Comparison of ENCODE assay signal across 9 cellular contexts in the genomic region with DNA sequence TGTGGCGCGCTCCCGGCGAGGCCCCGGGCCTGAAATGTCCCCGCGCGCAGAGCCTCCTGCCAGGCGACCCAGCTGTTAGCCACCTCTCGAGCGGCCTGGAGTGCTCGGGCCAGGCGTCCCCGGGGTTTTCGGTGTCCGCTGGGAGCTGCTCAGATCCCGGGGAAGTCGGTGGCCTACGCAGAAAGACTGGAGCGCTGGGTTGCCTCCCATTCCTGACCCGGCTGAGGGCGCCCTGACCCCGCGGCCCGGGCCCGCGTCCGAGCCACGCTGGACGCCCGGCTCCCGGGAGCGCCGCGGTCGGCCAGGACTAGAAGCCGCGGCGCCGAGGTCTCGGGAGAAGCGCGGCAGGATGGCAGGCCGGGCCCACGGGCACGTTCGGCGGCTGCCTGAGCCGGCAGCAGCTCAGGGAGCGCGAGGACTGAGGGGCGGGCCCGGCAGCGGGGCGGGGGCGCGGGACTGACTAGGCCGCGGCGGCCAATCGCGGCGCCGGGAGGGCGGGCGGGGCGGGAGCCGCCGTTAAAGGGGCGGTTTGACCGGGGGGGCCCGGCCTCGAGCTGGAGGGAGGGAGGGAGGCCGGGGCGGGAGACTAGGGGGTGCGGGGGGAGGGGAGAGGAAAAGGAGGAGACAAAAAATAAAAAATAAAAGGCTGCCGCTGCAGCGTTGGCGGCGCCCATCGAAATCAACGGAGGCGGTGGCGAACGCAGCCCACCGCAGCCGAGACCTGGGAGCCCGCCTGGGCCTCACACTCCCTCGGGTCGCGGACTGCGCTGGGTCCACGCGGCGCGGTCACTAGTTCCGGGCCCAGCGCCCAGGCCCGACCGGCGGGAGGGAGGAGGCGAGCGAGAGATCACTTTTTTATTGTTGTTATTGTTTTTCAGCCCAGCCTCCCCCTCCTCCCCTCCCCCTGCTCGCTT. TPM values are rescaled to one million over a fixed set of nuclear protein-coding genes. Genes with fewer than 3 reads are reported as not detected.
DNase-seq lines count a peak whose midpoint lies in the region; ATAC-seq and TF ChIP-seq lines count a peak whose summit lies in the region.
"Had no signal": no experiment of that assay in that cellular context is flagged by ENCODE, and none has a peak within 500 bp of the region (broad histone marks: within the 10 kb centered on the region; RNA-seq: fewer than 3 reads in every experiment).

No MANE protein-coding gene starts in this region.

- H3K36me3 ChIP-seq in left lung, result no peaks in the 10 kb centered on the region

- H3K27ac ChIP-seq in VCaP, result peak overlapping the region; percentile 63
- H3K27ac ChIP-seq in left lung, result no peak overlapping the region

- H3K4me3 Mint-ChIP-seq in chondrocyte (ENCODE audit: unreplicated experiment), result peak overlapping the region; percentile 72

- H3K36me3 Mint-ChIP-seq in chondrocyte (ENCODE audit: low read depth), result peaks cover 17% of the 10 kb centered on the region

- peak; percentile 90 for ATAC-seq in left lung
- ATAC-seq in HG03196 (IDR thresholded peaks at IDR 0.05; ENCODE audit: unreplicated experiment), result no peak

- peak; percentile 15 for TF ChIP-seq CTCF in GM20000 (IDR thresholded peaks at IDR 0.05; ENCODE audit: extremely low read depth, missing control alignments)
- peak; percentile 17 for TF ChIP-seq CTCF in VCaP (conservative IDR thresholded peaks at IDR 0.05)
- TF ChIP-seq CTCF in chondrocyte (IDR thresholded peaks at IDR 0.05), result peak; percentile 21
- TF ChIP-seq CTCF in left lung (IDR thresholded peaks at IDR 0.05), result no peak

- H3K27ac Mint-ChIP-seq in chondrocyte (ENCODE audit: unreplicated experiment), result peak overlapping the region; percentile 90
- H3K27ac Mint-ChIP-seq: T-helper 1 cell treated with Interleukin-12 subunit alpha and Interleukin-12 subunit beta and Interleukin-4 antibody, amounts not matched to agents 30 μg/mL and 1 μg/mL, for 36 hours had no signal

- no peaks in the 10 kb centered on the region for H3K9me3 Mint-ChIP-seq in chondrocyte (ENCODE audit: low read depth)

- H3K4me1 ChIP-seq in left lung, result peaks cover 4 to 35% of the 10 kb centered on the region in 2 donors

- peaks cover 26% of the 10 kb centered on the region for H3K4me1 Mint-ChIP-seq in chondrocyte (ENCODE audit: low read depth)

- H3K9me3 ChIP-seq in left lung, result no peaks in the 10 kb centered on the region

- peak in 9 of 14 donors; percentile 32 to 76 (median 62) for DNase-seq in C1 segment of cervical spinal cord (lab: John Stamatoyannopoulos, UW)
- peak; percentile 89 for DNase-seq in GM20000 (ENCODE audit: low spot score)
- peak; percentile 94 for DNase-seq in NCI-H1092 treated with DMSO at 0.1 percent for 48 hours (lab: John Stamatoyannopoulos, UW)
- no peak for DNase-seq in chondrocyte (ENCODE audit: low spot score)
- peak; percentile 60 to 85 for DNase-seq in left lung
- peak; percentile 51 to 55 for DNase-seq in stimulated activated CD8-positive, alpha-beta memory T cell treated with anti-CD3 and anti-CD28 coated beads, Interleukin-2, amount 100 ng/mL, for 48 hours (ENCODE audit: low read depth in 2 of 2)

- intact Hi-C loops in left lung (cut with DNase I), result no loop called here

- peak overlapping the region; percentile 25 to 40 for H3K4me3 ChIP-seq in left lung

- H3K27me3 Mint-ChIP-seq in chondrocyte (ENCODE audit: low read depth), result no peaks in the 10 kb centered on the region

- H3K27me3 ChIP-seq in left lung, result peaks cover 94 to 100% of the 10 kb centered on the region in 2 donors

RNA-seq across cellular contexts. Expression of a gene that starts 1.1 kb away (rescaled TPM):
- total RNA-seq in chondrocyte, result 26.4 to 55.8 TPM (median 30.6 TPM) in 3 replicates
- total RNA-seq in left lung, result not detected

RNA-seq across cellular contexts. Expression of a gene that starts 8.9 kb away (rescaled TPM):
- total RNA-seq in chondrocyte (2.7 to 5.8 TPM (median 3.1 TPM) in 3 replicates), left lung (not detected)

Comparison
In these comparisons a context has a peak if more than half of its experiments do, and no peak if none do; other contexts are left out.
1. CTCF ChIP-seq: peak in GM20000 (single experiment), VCaP (single experiment) and chondrocyte (single experiment); none in left lung (0 of 2).
2. RNA of a gene that starts 1.1 kb away (total RNA-seq): 26.4 to 55.8 TPM in chondrocyte; not detected in left lung; every median in the first group is over 10 times any median in the second.